ENCODE assay signal across 30 cellular contexts in genomic region chr5:39453606-39454005, GRCh38. TPM values are rescaled to one million over a fixed set of nuclear protein-coding genes. Genes with fewer than 3 reads are reported as not detected.
"Had no signal": no experiment of that assay in that cellular context is flagged by ENCODE, and none has a peak within 500 bp of the region (broad histone marks: within the 10 kb centered on the region; RNA-seq: fewer than 3 reads in every experiment).

No MANE protein-coding gene starts in this region.

- H3K9me3 Mint-ChIP-seq: activated B cell treated with CpG ODN at 0.5 μM for 24 hours; activated CD8-positive, alpha-beta T cell treated with anti-CD3 and anti-CD28 coated beads for 36 hours; activated T-cell treated with anti-CD3 and anti-CD28 coated beads, Interleukin-2, amount 50 U/mL, for 4 hours; activated T-helper 17 cell treated with anti-CD3 and anti-CD28 coated beads, Interleukin-2, amount 50 U/mL, for 72 hours; central memory CD8-positive, alpha-beta T cell; nephron had no signal

- H3K4me3 ChIP-seq: breast epithelium, esophagus squamous epithelium, ovary, prostate gland, skin epidermis, thoracic aorta had no signal

- H3K27ac Mint-ChIP-seq: activated B cell treated with CpG ODN at 0.5 μM for 24 hours; activated CD8-positive, alpha-beta T cell treated with anti-CD3 and anti-CD28 coated beads for 36 hours; activated T-helper 17 cell treated with anti-CD3 and anti-CD28 coated beads, Interleukin-2, amount 50 U/mL, for 72 hours had no signal

- H3K4me3 Mint-ChIP-seq: activated B cell treated with CpG ODN at 0.5 μM for 24 hours; activated CD8-positive, alpha-beta T cell treated with anti-CD3 and anti-CD28 coated beads for 36 hours; activated T-cell treated with anti-CD3 and anti-CD28 coated beads, Interleukin-2, amount 50 U/mL, for 4 hours; activated T-helper 17 cell treated with anti-CD3 and anti-CD28 coated beads, Interleukin-2, amount 50 U/mL, for 72 hours; central memory CD8-positive, alpha-beta T cell; nephron had no signal

- H3K9me3 ChIP-seq: breast epithelium, esophagus squamous epithelium, ovary, prostate gland, thoracic aorta had no signal

- FAIRE-seq: frontal cortex, urothelium cell line had no signal

- H3K36me3 ChIP-seq: breast epithelium, esophagus squamous epithelium, ovary, prostate gland, thoracic aorta had no signal

- DNase-seq: activated B cell treated with CpG ODN at 0.5 μM for 24 hours; activated CD4-positive, alpha-beta T cell treated with anti-CD3 and anti-CD28 coated beads, Interleukin-2, amount 50 U/mL, for 1 hour; activated CD8-positive, alpha-beta T cell treated with anti-CD3 and anti-CD28 coated beads for 36 hours; activated gamma-delta T cell treated with Interleukin-2 at 50 U/mL for 16 hours; activated naive CD4-positive, alpha-beta T cell treated with anti-CD3 and anti-CD28 coated beads, Interleukin-2, amount 50 U/mL, for 16 hours; activated T-cell treated with anti-CD3 and anti-CD28 coated beads, Interleukin-2, amount 50 U/mL, for 4 hours; amniotic stem cell; dermis blood vessel endothelial cell; effector CD4-positive, alpha-beta T cell; esophagus squamous epithelium; glutamatergic neuron; islet precursor cell; left cardiac atrium; left ventricle myocardium superior; ovary; retina; stimulated activated CD4-positive, alpha-beta T cell treated with anti-CD3 and anti-CD28 coated beads, Interleukin-12 subunit alpha, Interleukin-12 subunit beta, amount 100 ng/mL, for 4 hours; stimulated activated CD4-positive, alpha-beta T cell treated with anti-CD3 and anti-CD28 coated beads, Interleukin-4, amount 100 ng/mL, for 1 hour; stimulated activated naive CD8-positive, alpha-beta T cell treated with anti-CD3 and anti-CD28 coated beads, Interleukin-15, Interleukin-2, amounts not matched to agents 100 U/mL and 50 U/mL, for 24 hours had no signal

- H3K27ac ChIP-seq: breast epithelium, epithelial cell of prostate, esophagus squamous epithelium, ovary, prostate gland, skin epidermis, thoracic aorta had no signal

- H3K4me1 Mint-ChIP-seq: activated T-helper 17 cell treated with anti-CD3 and anti-CD28 coated beads, Interleukin-2, amount 50 U/mL, for 72 hours; central memory CD8-positive, alpha-beta T cell had no signal

- ATAC-seq: activated CD8-positive, alpha-beta T cell treated with anti-CD3 and anti-CD28 coated beads for 36 hours; activated T-cell treated with anti-CD3 and anti-CD28 coated beads, Interleukin-2, amount 50 U/mL, for 4 hours; activated T-helper 17 cell treated with anti-CD3 and anti-CD28 coated beads, Interleukin-2, amount 50 U/mL, for 72 hours; left cardiac atrium; left ventricle myocardium superior; sciatic nerve; stimulated activated naive CD8-positive, alpha-beta T cell treated with anti-CD3 and anti-CD28 coated beads, Interleukin-15, Interleukin-2, amounts not matched to agents 100 U/mL and 50 U/mL, for 24 hours had no signal

- H3K4me1 ChIP-seq: breast epithelium, esophagus squamous epithelium, prostate gland had no signal

- H3K27me3 ChIP-seq: breast epithelium, esophagus squamous epithelium, ovary had no signal

RNA-seq across cellular contexts. Expression of gene DAB2, which starts 28.8 kb away (rescaled TPM):
- total RNA-seq: activated B cell treated with CpG ODN at 0.5 μM for 24 hours had no signal
